23 cellular contexts compared by ENCODE assay signal in the genomic region with DNA sequence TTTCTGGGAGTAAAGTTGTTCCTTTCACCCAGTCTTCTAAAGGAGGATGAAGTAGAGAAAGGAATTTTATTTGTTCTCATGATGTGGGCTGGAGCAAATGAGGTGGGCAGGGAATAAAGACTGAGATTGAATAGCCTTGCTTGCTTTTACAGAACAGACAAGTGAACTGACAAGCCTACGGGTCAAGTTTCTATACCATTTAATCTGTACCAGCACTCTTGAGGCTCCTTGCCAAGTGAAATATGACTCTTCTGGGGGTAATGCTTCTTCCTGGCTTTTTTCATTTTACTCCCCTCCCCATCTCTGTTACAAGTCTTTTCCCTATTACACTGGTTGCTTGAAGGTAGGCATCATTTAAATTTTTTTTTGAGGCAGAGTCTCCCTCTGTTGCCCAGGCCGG.
DNase-seq lines count a peak whose midpoint lies in the region; ATAC-seq and TF ChIP-seq lines count a peak whose summit lies in the region.
"Had no signal": no experiment of that assay in that cellular context is flagged by ENCODE, and none has a peak within 500 bp of the region (broad histone marks: within the 10 kb centered on the region; RNA-seq: fewer than 3 reads in every experiment).

No MANE protein-coding gene starts in this region.

- DNase-seq in NCI-H187 treated with DMSO at 0.1 percent for 48 hours (lab: John Stamatoyannopoulos, UW), result peak; percentile 17
- DNase-seq in NCI-H187 (lab: John Stamatoyannopoulos, UW), result no peak
- peak; percentile 55 for DNase-seq in left kidney (ENCODE audit: low read depth, low spot score)
- DNase-seq in activated naive CD4-positive, alpha-beta T cell treated with anti-CD3 and anti-CD28 coated beads, Interleukin-2, amount 10 ng/mL, durations not matched to agents 7 days and 5 days, result no peak
- no peak for DNase-seq in COR-L47 (lab: John Stamatoyannopoulos, UW)
- no peak for DNase-seq in HEK293T (ENCODE audit: extremely low spot score)
- DNase-seq: 8988T; AML-193; C1 segment of cervical spinal cord; CD8-positive, alpha-beta memory T cell; EL; GF-D8; IMR-90; MV-4-11; NCI-H1694 treated with DMSO at 0.1 percent for 48 hours; NCI-H526; OCI-M1; SW 1271 had no signal

- no peak overlapping the region for H3K27ac ChIP-seq in HEK293 (ENCODE audit: extremely low read depth, low read depth, low read length)
- H3K27ac ChIP-seq: SJSA1 had no signal

- H3K4me1 Mint-ChIP-seq in activated naive CD4-positive, alpha-beta T cell treated with anti-CD3 and anti-CD28 coated beads, Interleukin-2, amount 10 ng/mL, durations not matched to agents 7 days and 5 days, result no peaks in the 10 kb centered on the region

- no peak overlapping the region for H3K27ac Mint-ChIP-seq in activated naive CD4-positive, alpha-beta T cell treated with anti-CD3 and anti-CD28 coated beads, Interleukin-2, amount 10 ng/mL, durations not matched to agents 7 days and 5 days
- H3K27ac Mint-ChIP-seq: CD8-positive, alpha-beta memory T cell had no signal

- H3K36me3 Mint-ChIP-seq in activated naive CD4-positive, alpha-beta T cell treated with anti-CD3 and anti-CD28 coated beads, Interleukin-2, amount 10 ng/mL, durations not matched to agents 7 days and 5 days, result peaks cover 15% of the 10 kb centered on the region

- no peaks in the 10 kb centered on the region for H3K27me3 Mint-ChIP-seq in activated naive CD4-positive, alpha-beta T cell treated with anti-CD3 and anti-CD28 coated beads, Interleukin-2, amount 10 ng/mL, durations not matched to agents 7 days and 5 days
- H3K27me3 Mint-ChIP-seq: CD8-positive, alpha-beta memory T cell had no signal

- CTCF ChIA-PET in HEK293 (lab: Yijun Ruan, JAX), result interaction anchor here (1.4 kb wide), 1 partner anchor 14 kb away, joined by 6 read pairs; no protein-coding TSS in a partner anchor
- CTCF ChIA-PET in activated naive CD4-positive, alpha-beta T cell treated with anti-CD3 and anti-CD28 coated beads, Interleukin-2, amount 10 ng/mL, durations not matched to agents 7 days and 5 days (lab: Charles Lee), result no interaction called here
- CTCF ChIA-PET in HEK293T (lab: Yijun Ruan, JAX), result interaction anchor here (0.6 to 0.7 kb wide), 2 partner anchors 17 to 608 kb away, joined by 3 to 4 read pairs; no protein-coding TSS in a partner anchor

- H3K4me1 ChIP-seq in HEK293 (ENCODE audit: control insufficient read depth, insufficient read depth, low read length), result no peaks in the 10 kb centered on the region
- H3K4me1 ChIP-seq: SJSA1 had no signal

- no peak overlapping the region for H3K4me3 ChIP-seq in HEK293 (ENCODE audit: low read depth, low read length)
- H3K4me3 ChIP-seq: SJSA1 had no signal

- peak; percentile 82 for ATAC-seq in SK-N-SH treated with all-trans-retinoic acid at 6 μM for 48 hours
- ATAC-seq: HCT116, Right ventricle myocardium inferior had no signal

- no peak for TF ChIP-seq CTCF in HEK293 (tag by site-specific recombination; IDR thresholded peaks at IDR 0.05)

- no peak overlapping the region for H3K4me3 Mint-ChIP-seq in activated naive CD4-positive, alpha-beta T cell treated with anti-CD3 and anti-CD28 coated beads, Interleukin-2, amount 10 ng/mL, durations not matched to agents 7 days and 5 days
- H3K4me3 Mint-ChIP-seq: CD8-positive, alpha-beta memory T cell had no signal

- peaks cover 8% of the 10 kb centered on the region for H3K9me3 Mint-ChIP-seq in activated naive CD4-positive, alpha-beta T cell treated with anti-CD3 and anti-CD28 coated beads, Interleukin-2, amount 10 ng/mL, durations not matched to agents 7 days and 5 days

- H3K9me3 ChIP-seq in HEK293 (ENCODE audit: control insufficient read depth, insufficient read depth, low read depth, low read length), result no peaks in the 10 kb centered on the region
- H3K9me3 ChIP-seq: SJSA1 had no signal

- POLR2A ChIA-PET in HEK293 (lab: Yijun Ruan, JAX) (no interaction called here), HEK293T (lab: Yijun Ruan, JAX) (no interaction called here)

- peaks cover 3 to 15% of the 10 kb centered on the region in 2 experiments; a peak in 2 of 3 replicates for H3K36me3 ChIP-seq in HEK293 (ENCODE audit: control insufficient read depth in 2 of 2, insufficient read depth in 1 of 2, low read length in 2 of 2)
- H3K36me3 ChIP-seq: SJSA1 had no signal

TF ChIP-seq in HEK293, 187 proteins besides CTCF, POLR2A, EP300 and RAD21 (continues in another document):
- 0 out of 2 replicates have a peak, but pooled peaks have one; percentile 16 for TF ChIP-seq EGR2 (tag by site-specific recombination; IDR thresholded peaks at IDR 0.05; ENCODE audit: low read depth)
- TF ChIP-seq, protein P1, sequence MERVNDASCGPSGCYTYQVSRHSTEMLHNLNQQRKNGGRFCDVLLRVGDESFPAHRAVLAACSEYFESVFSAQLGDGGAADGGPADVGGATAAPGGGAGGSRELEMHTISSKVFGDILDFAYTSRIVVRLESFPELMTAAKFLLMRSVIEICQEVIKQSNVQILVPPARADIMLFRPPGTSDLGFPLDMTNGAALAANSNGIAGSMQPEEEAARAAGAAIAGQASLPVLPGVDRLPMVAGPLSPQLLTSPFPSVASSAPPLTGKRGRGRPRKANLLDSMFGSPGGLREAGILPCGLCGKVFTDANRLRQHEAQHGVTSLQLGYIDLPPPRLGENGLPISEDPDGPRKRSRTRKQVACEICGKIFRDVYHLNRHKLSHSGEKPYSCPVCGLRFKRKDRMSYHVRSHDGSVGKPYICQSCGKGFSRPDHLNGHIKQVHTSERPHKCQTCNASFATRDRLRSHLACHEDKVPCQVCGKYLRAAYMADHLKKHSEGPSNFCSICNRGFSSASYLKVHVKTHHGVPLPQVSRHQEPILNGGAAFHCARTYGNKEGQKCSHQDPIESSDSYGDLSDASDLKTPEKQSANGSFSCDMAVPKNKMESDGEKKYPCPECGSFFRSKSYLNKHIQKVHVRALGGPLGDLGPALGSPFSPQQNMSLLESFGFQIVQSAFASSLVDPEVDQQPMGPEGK (tag by site-specific recombination; IDR thresholded peaks at IDR 0.05), result 0 out of 2 replicates have a peak, but pooled peaks have one; percentile 13

TF ChIP-seq in SK-N-SH treated with all-trans-retinoic acid at 6 μM for 48 hours, 23 proteins besides CTCF, POLR2A, EP300 and RAD21:
- TF ChIP-seq RARB (CRISPR knock-in tag; IDR thresholded peaks at IDR 0.05) (no peak), SNAI2 (CRISPR knock-in tag; IDR thresholded peaks at IDR 0.05) (no peak), ZNF70 (CRISPR knock-in tag; IDR thresholded peaks at IDR 0.05) (no peak), ESRRG (CRISPR knock-in tag; IDR thresholded peaks at IDR 0.05) (no peak), BACH2 (CRISPR knock-in tag; IDR thresholded peaks at IDR 0.05; ENCODE audit: borderline replicate concordance) (no peak), ISL1 (CRISPR knock-in tag; IDR thresholded peaks at IDR 0.05) (no peak), GLIS3 (CRISPR knock-in tag; IDR thresholded peaks at IDR 0.05) (no peak)

TF ChIP-seq in HEK293T, 16 proteins besides CTCF, POLR2A, EP300 and RAD21:
- TF ChIP-seq ZNF384 (IDR thresholded peaks at IDR 0.05), result no peak
- no peak for TF ChIP-seq L3MBTL2 (conservative IDR thresholded peaks at IDR 0.05)
- no peak for TF ChIP-seq FOXA1 (IDR thresholded peaks at IDR 0.05)
- TF ChIP-seq, protein P2, sequence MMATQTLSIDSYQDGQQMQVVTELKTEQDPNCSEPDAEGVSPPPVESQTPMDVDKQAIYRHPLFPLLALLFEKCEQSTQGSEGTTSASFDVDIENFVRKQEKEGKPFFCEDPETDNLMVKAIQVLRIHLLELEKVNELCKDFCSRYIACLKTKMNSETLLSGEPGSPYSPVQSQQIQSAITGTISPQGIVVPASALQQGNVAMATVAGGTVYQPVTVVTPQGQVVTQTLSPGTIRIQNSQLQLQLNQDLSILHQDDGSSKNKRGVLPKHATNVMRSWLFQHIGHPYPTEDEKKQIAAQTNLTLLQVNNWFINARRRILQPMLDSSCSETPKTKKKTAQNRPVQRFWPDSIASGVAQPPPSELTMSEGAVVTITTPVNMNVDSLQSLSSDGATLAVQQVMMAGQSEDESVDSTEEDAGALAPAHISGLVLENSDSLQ (IDR thresholded peaks at IDR 0.05), result no peak
- TF ChIP-seq TARDBP (IDR thresholded peaks at IDR 0.05), result no peak
- no peak for TF ChIP-seq NFRKB (IDR thresholded peaks at IDR 0.05)
- no peak for TF ChIP-seq CTBP1 (IDR thresholded peaks at IDR 0.05; ENCODE audit: borderline replicate concordance)
- TF ChIP-seq LEF1 (IDR thresholded peaks at IDR 0.05; ENCODE audit: borderline replicate concordance), result no peak
- TF ChIP-seq SUZ12 (IDR thresholded peaks at IDR 0.05), result no peak
- TF ChIP-seq SP1 (IDR thresholded peaks at IDR 0.05), result no peak
- no peak for TF ChIP-seq ELF4 (IDR thresholded peaks at IDR 0.05)
- TF ChIP-seq FOXM1 (IDR thresholded peaks at IDR 0.05; ENCODE audit: borderline replicate concordance), result no peak
- no peak for TF ChIP-seq FOXK2 (IDR thresholded peaks at IDR 0.05)

Comparison
In these comparisons a context has a peak if more than half of its experiments do, and no peak if none do; other contexts are left out.
1. DNase-seq: peak in NCI-H187 treated with DMSO at 0.1 percent for 48 hours (single experiment) and left kidney (single experiment); none in NCI-H187 (0 of 2), activated naive CD4-positive, alpha-beta T cell treated with anti-CD3 and anti-CD28 coated beads, Interleukin-2, amount 10 ng/mL, durations not matched to agents 7 days and 5 days (single experiment), COR-L47 (single experiment) and HEK293T (single experiment).